Comparison of ENCODE assay signal across 27 cellular contexts in genomic region chr1:52506349-52506748, GRCh38.
"Had no signal": no experiment of that assay in that cellular context is flagged by ENCODE, and none has a peak within 500 bp of the region (broad histone marks: within the 10 kb centered on the region; RNA-seq: fewer than 3 reads in every experiment).

No MANE protein-coding gene starts in this region.

- H3K4me3 Mint-ChIP-seq: activated B cell treated with CpG ODN at 0.5 μM for 24 hours; activated CD8-positive, alpha-beta T cell treated with anti-CD3 and anti-CD28 coated beads for 36 hours; activated naive CD4-positive, alpha-beta T cell treated with anti-CD3 and anti-CD28 coated beads, Interleukin-2, amount 10 ng/mL, durations not matched to agents 7 days and 5 days; activated naive CD8-positive, alpha-beta T cell treated with anti-CD3 and anti-CD28 coated beads, Interleukin-2, amount 10 ng/mL, durations not matched to agents 7 days and 5 days; brain had no signal

- H3K9me3 Mint-ChIP-seq: activated B cell treated with CpG ODN at 0.5 μM for 24 hours; activated CD8-positive, alpha-beta T cell treated with anti-CD3 and anti-CD28 coated beads for 36 hours; activated naive CD4-positive, alpha-beta T cell treated with anti-CD3 and anti-CD28 coated beads, Interleukin-2, amount 10 ng/mL, durations not matched to agents 7 days and 5 days; activated naive CD4-positive, alpha-beta T cell treated with anti-CD3 and anti-CD28 coated beads, Interleukin-2, amount 50 U/mL, for 72 hours; activated naive CD8-positive, alpha-beta T cell treated with anti-CD3 and anti-CD28 coated beads, Interleukin-2, amount 10 ng/mL, durations not matched to agents 7 days and 5 days; brain had no signal

- H3K27ac Mint-ChIP-seq: activated B cell treated with CpG ODN at 0.5 μM for 24 hours; activated CD8-positive, alpha-beta T cell treated with anti-CD3 and anti-CD28 coated beads for 36 hours; activated naive CD4-positive, alpha-beta T cell treated with anti-CD3 and anti-CD28 coated beads, Interleukin-2, amount 10 ng/mL, durations not matched to agents 7 days and 5 days; activated naive CD8-positive, alpha-beta T cell treated with anti-CD3 and anti-CD28 coated beads, Interleukin-2, amount 10 ng/mL, durations not matched to agents 7 days and 5 days had no signal

- H3K4me3 ChIP-seq: ascending aorta, breast epithelium, cardiac muscle cell, colonic mucosa, esophagus squamous epithelium, gastroesophageal sphincter had no signal

- ATAC-seq: activated CD4-positive, CD25-positive, alpha-beta regulatory T cell treated with anti-CD3 and anti-CD28 coated beads, Interleukin-2, amount 50 U/mL, for 24 hours; activated CD8-positive, alpha-beta T cell treated with anti-CD3 and anti-CD28 coated beads for 36 hours; activated naive CD4-positive, alpha-beta T cell treated with anti-CD3 and anti-CD28 coated beads, Interleukin-2, amount 50 U/mL, for 72 hours; gastroesophageal sphincter had no signal

- H3K27ac ChIP-seq: ascending aorta, breast epithelium, cardiac muscle cell, colonic mucosa, epithelial cell of prostate, esophagus squamous epithelium, gastroesophageal sphincter, VCaP had no signal

- H3K4me1 ChIP-seq: ascending aorta, breast epithelium, colonic mucosa had no signal

- H3K36me3 ChIP-seq: breast epithelium, colonic mucosa had no signal

- DNase-seq: activated B cell treated with CpG ODN at 0.5 μM for 24 hours; activated CD4-positive, alpha-beta T cell treated with anti-CD3 and anti-CD28 coated beads for 48 hours; activated CD4-positive, alpha-beta T cell treated with anti-CD3 and anti-CD28 coated beads, Interleukin-2, amount 50 U/mL, for 1 hour; activated CD4-positive, alpha-beta T cell treated with anti-CD3 and anti-CD28 coated beads, Interleukin-2, amount 50 U/mL, for 48 hours; activated CD8-positive, alpha-beta memory T cell treated with anti-CD3 and anti-CD28 coated beads for 24 hours; activated CD8-positive, alpha-beta T cell treated with anti-CD3 and anti-CD28 coated beads for 36 hours; activated gamma-delta T cell; activated naive CD4-positive, alpha-beta T cell; activated naive CD4-positive, alpha-beta T cell treated with anti-CD3 and anti-CD28 coated beads, Interleukin-2, amount 10 ng/mL, durations not matched to agents 7 days and 5 days; activated naive CD8-positive, alpha-beta T cell treated with anti-CD3 and anti-CD28 coated beads, Interleukin-2, amount 10 ng/mL, durations not matched to agents 7 days and 5 days; activated T-cell treated with anti-CD3 and anti-CD28 coated beads, Interleukin-2, amount 50 U/mL, for 48 hours; central memory CD4-positive, alpha-beta T cell; cerebellar nuclear complex; colonic mucosa; effector CD8-positive, alpha-beta T cell; esophagus squamous epithelium; foreskin melanocyte; T-helper 2 cell had no signal

- H3K9me3 ChIP-seq: ascending aorta, breast epithelium, colonic mucosa, esophagus squamous epithelium, gastroesophageal sphincter had no signal

- H3K4me1 Mint-ChIP-seq: activated B cell treated with CpG ODN at 0.5 μM for 24 hours had no signal

- H3K27me3 Mint-ChIP-seq: activated B cell treated with CpG ODN at 0.5 μM for 24 hours; activated CD8-positive, alpha-beta T cell treated with anti-CD3 and anti-CD28 coated beads for 36 hours; activated naive CD4-positive, alpha-beta T cell treated with anti-CD3 and anti-CD28 coated beads, Interleukin-2, amount 10 ng/mL, durations not matched to agents 7 days and 5 days; activated naive CD8-positive, alpha-beta T cell treated with anti-CD3 and anti-CD28 coated beads, Interleukin-2, amount 10 ng/mL, durations not matched to agents 7 days and 5 days; brain had no signal

- H3K27me3 ChIP-seq: ascending aorta, breast epithelium, cardiac muscle cell, colonic mucosa, esophagus squamous epithelium, gastroesophageal sphincter had no signal
